Comparison of ENCODE assay signal across 12 cellular contexts in the genomic region with DNA sequence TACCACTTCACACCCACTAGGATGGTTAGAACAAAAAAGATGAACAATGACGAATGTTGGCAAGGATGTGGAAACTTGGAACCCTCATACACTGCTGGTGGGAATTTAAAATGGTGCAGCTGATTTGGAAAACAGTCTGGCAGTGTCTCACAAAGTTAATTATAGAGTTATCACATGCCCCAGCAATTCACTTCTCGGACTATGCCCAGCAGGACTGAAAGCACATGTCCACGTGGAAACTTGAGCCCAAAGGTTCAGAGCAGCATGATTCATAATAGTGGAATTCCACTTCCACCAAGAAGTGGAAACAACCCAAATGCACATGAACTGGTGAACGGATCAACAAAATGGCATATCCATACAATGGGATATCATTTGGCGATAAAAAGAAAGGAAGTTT.
DNase-seq lines count a peak whose midpoint lies in the region; ATAC-seq and TF ChIP-seq lines count a peak whose summit lies in the region.
"Had no signal": no experiment of that assay in that cellular context is flagged by ENCODE, and none has a peak within 500 bp of the region (broad histone marks: within the 10 kb centered on the region; RNA-seq: fewer than 3 reads in every experiment).

No MANE protein-coding gene starts in this region.

- DNase-seq in H4 (ENCODE audit: low spot score), result peak; percentile 92
- peak; percentile 38 for DNase-seq in RWPE1 (ENCODE audit: low spot score)
- peak; percentile 45 for DNase-seq in fibroblast of the aortic adventitia (ENCODE audit: low read depth)
- peak; percentile 41 for DNase-seq in renal cortical epithelial cell (ENCODE audit: low read depth)
- no peak for DNase-seq in chondrocyte (ENCODE audit: low spot score)
- DNase-seq in middle frontal gyrus (ENCODE audit: extremely low spot score, low spot score), result no peak
- DNase-seq in stimulated activated naive CD8-positive, alpha-beta T cell treated with anti-CD3 and anti-CD28 coated beads, Interleukin-15, amount 100 ng/mL, for 72 hours, result no peak
- no peak for DNase-seq in NCI-H526 (lab: John Stamatoyannopoulos, UW)
- DNase-seq: amniotic stem cell, GOT3, thyroid gland had no signal

- TF ChIP-seq CTCF in RWPE1 (conservative IDR thresholded peaks at IDR 0.05; ENCODE audit: low read depth), result no peak
- no peak for TF ChIP-seq CTCF in fibroblast of the aortic adventitia (IDR thresholded peaks at IDR 0.05; ENCODE audit: insufficient read depth, low read length)
- no peak for TF ChIP-seq CTCF in chondrocyte (IDR thresholded peaks at IDR 0.05)

- H3K4me3 ChIP-seq in fibroblast of the aortic adventitia (ENCODE audit: low read depth, low read length), result no peak overlapping the region
- H3K4me3 ChIP-seq: thyroid gland had no signal

- POLR2A ChIA-PET in RWPE1 (lab: Yijun Ruan, JAX; ENCODE audit: low non-redundant PET), result no interaction called here

- ATAC-seq in stimulated activated naive CD8-positive, alpha-beta T cell treated with anti-CD3 and anti-CD28 coated beads, Interleukin-15, amount 100 ng/mL, for 72 hours, result no peak

- CTCF ChIA-PET in RWPE1 (lab: Yijun Ruan, JAX), result no interaction called here

- no peak overlapping the region for H3K27ac ChIP-seq in RWPE1
- H3K27ac ChIP-seq: thyroid gland had no signal

- peaks cover 9% of the 10 kb centered on the region for H3K4me1 Mint-ChIP-seq in chondrocyte (ENCODE audit: low read depth)
- peaks cover 9% of the 10 kb centered on the region for H3K4me1 Mint-ChIP-seq in stimulated activated naive CD8-positive, alpha-beta T cell treated with anti-CD3 and anti-CD28 coated beads, Interleukin-15, amount 100 ng/mL, for 72 hours

- no peaks in the 10 kb centered on the region for H3K36me3 Mint-ChIP-seq in chondrocyte (ENCODE audit: low read depth)
- H3K36me3 Mint-ChIP-seq: WTC11 had no signal

- no peak overlapping the region for H3K27ac Mint-ChIP-seq in chondrocyte (ENCODE audit: unreplicated experiment)
- H3K27ac Mint-ChIP-seq in stimulated activated naive CD8-positive, alpha-beta T cell treated with anti-CD3 and anti-CD28 coated beads, Interleukin-15, amount 100 ng/mL, for 72 hours, result no peak overlapping the region
- H3K27ac Mint-ChIP-seq: WTC11 had no signal

- H3K4me3 Mint-ChIP-seq in chondrocyte (ENCODE audit: unreplicated experiment), result no peak overlapping the region
- H3K4me3 Mint-ChIP-seq in stimulated activated naive CD8-positive, alpha-beta T cell treated with anti-CD3 and anti-CD28 coated beads, Interleukin-15, amount 100 ng/mL, for 72 hours, result no peak overlapping the region

- peaks cover 6% of the 10 kb centered on the region for H3K27me3 Mint-ChIP-seq in chondrocyte (ENCODE audit: low read depth)
- peaks cover 7% of the 10 kb centered on the region for H3K27me3 Mint-ChIP-seq in stimulated activated naive CD8-positive, alpha-beta T cell treated with anti-CD3 and anti-CD28 coated beads, Interleukin-15, amount 100 ng/mL, for 72 hours

- peaks cover 9% of the 10 kb centered on the region for H3K9me3 Mint-ChIP-seq in chondrocyte (ENCODE audit: low read depth)
- no peaks in the 10 kb centered on the region for H3K9me3 Mint-ChIP-seq in stimulated activated naive CD8-positive, alpha-beta T cell treated with anti-CD3 and anti-CD28 coated beads, Interleukin-15, amount 100 ng/mL, for 72 hours

Comparison
In these comparisons a context has a peak if more than half of its experiments do, and no peak if none do; other contexts are left out.
1. DNase-seq: peak in H4 (single experiment), RWPE1 (single experiment), fibroblast of the aortic adventitia (single experiment) and renal cortical epithelial cell (single experiment); none in chondrocyte (single experiment), middle frontal gyrus (single experiment), stimulated activated naive CD8-positive, alpha-beta T cell treated with anti-CD3 and anti-CD28 coated beads, Interleukin-15, amount 100 ng/mL, for 72 hours (0 of 2) and NCI-H526 (0 of 2).